Comparison of ENCODE assay signal across 11 cellular contexts in the genomic region with DNA sequence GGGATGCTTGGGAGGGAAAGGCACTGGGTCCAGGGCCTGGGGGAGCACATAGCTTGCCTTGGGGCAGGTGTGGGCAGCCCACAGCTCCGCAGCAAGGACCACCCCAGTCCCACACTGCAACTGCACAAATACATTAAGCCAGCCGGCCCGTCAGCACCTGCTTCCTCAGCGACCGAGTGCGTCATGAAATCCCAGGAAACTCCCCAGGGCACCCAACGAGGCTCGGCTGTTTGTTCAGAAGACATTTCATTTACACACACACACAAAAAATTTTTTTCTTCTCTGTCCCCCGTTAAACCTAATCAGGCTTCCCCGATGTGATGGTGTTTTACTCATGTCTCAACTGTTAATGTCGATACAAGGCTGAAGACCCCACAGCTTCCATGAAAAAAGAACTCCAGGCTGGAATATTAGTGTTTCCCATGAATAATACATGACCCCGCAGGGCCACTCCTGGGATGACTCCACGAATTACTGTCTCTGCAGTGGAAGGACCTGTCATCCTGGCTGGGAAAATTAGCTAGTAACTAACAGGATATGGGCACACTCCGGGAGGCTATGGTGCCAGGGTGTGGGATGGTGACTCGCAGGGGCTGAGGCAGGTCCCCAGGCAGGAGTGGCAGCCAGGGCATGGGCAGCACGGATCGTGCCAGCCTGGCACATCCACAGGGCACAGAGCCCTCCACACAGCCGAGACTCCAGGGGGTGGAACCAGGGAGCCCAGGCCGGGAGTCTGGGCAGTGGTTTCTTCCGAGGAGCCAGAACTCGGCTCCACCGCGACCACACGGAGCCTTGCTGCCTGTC.
DNase-seq lines count a peak whose midpoint lies in the region; ATAC-seq and TF ChIP-seq lines count a peak whose summit lies in the region.
"Had no signal": no experiment of that assay in that cellular context is flagged by ENCODE, and none has a peak within 500 bp of the region (broad histone marks: within the 10 kb centered on the region; RNA-seq: fewer than 3 reads in every experiment).

No MANE protein-coding gene starts in this region.

- peaks cover 39% of the 10 kb centered on the region for H3K36me3 Mint-ChIP-seq in stimulated activated memory B cell treated with anti-CD40 and anti-IgM and Interleukin-4, amounts not matched to agents 10 μg/mL and 1 μg/mL and 100 μg/mL, for 72 hours

- H3K9me2 ChIP-seq in PC-3 (replicated peaks; ENCODE audit: low read length), result no peaks in the 10 kb centered on the region

- CTCF ChIA-PET in PC-3 (lab: Charles Lee), result no interaction called here

- ATAC-seq in PC-3, result peak; percentile 82
- no peak for ATAC-seq in stimulated activated memory B cell treated with anti-CD40 and anti-IgM and Interleukin-4, amounts not matched to agents 10 μg/mL and 1 μg/mL and 100 μg/mL, for 72 hours
- ATAC-seq in left cardiac atrium, result no peak
- no peak for ATAC-seq in HG03457 (IDR thresholded peaks at IDR 0.05; ENCODE audit: unreplicated experiment)
- ATAC-seq: mucosa of descending colon had no signal

- H3K9ac ChIP-seq in HUES48 (ENCODE audit: low read depth, low read length), result no peak overlapping the region
- no peak overlapping the region for H3K9ac ChIP-seq in PC-3 (ENCODE audit: low read length)

- H3F3A ChIP-seq in PC-3 (ENCODE audit: low read length, unreplicated experiment), result no peaks in the 10 kb centered on the region

- H3K36me3 ChIP-seq in HUES48 (ENCODE audit: control insufficient read depth, insufficient read depth, low read length) (no peaks in the 10 kb centered on the region), PC-3 (ENCODE audit: low read depth, low read length) (no peaks in the 10 kb centered on the region)

- H3K9me3 Mint-ChIP-seq in stimulated activated memory B cell treated with anti-CD40 and anti-IgM and Interleukin-4, amounts not matched to agents 10 μg/mL and 1 μg/mL and 100 μg/mL, for 72 hours, result no peaks in the 10 kb centered on the region
- H3K9me3 Mint-ChIP-seq: activated CD4-positive, alpha-beta T cell treated with anti-CD3 and anti-CD28 coated beads, Interleukin-2, amount 10 ng/mL, durations not matched to agents 7 days and 5 days had no signal

- H3K9me3 ChIP-seq in HUES48 (ENCODE audit: control insufficient read depth, insufficient read depth, low read length) (no peaks in the 10 kb centered on the region), PC-3 (ENCODE audit: low read length) (no peaks in the 10 kb centered on the region)
- H3K9me3 ChIP-seq: mucosa of descending colon, tibial artery had no signal

- H3K79me2 ChIP-seq in PC-3 (ENCODE audit: low read length), result no peaks in the 10 kb centered on the region

- H3K27me3 Mint-ChIP-seq in stimulated activated memory B cell treated with anti-CD40 and anti-IgM and Interleukin-4, amounts not matched to agents 10 μg/mL and 1 μg/mL and 100 μg/mL, for 72 hours, result no peaks in the 10 kb centered on the region
- H3K27me3 Mint-ChIP-seq: activated CD4-positive, alpha-beta T cell treated with anti-CD3 and anti-CD28 coated beads, Interleukin-2, amount 10 ng/mL, durations not matched to agents 7 days and 5 days had no signal

- POLR2A ChIA-PET in PC-3 (lab: Charles Lee; ENCODE audit: unreplicated experiment), result no interaction called here

- peaks cover 36% of the 10 kb centered on the region for H3K4me1 ChIP-seq in HUES48 (ENCODE audit: control insufficient read depth, insufficient read depth, low read length)
- peaks cover 11% of the 10 kb centered on the region; the same call in 1 of the 2 replicates for H3K4me1 ChIP-seq in PC-3 (ENCODE audit: insufficient read depth, low read length)
- H3K4me1 ChIP-seq: tibial artery had no signal

- no TSS peak for BruUV-seq in PC-3 (replicated peaks; lab: Mats Ljungman, UMichigan)

- TF ChIP-seq CTCF in PC-3 (conservative IDR thresholded peaks at IDR 0.05; ENCODE audit: low read depth, low read length), result no peak

- H3K4me2 ChIP-seq in PC-3 (ENCODE audit: low read length), result no peak overlapping the region

- H3K4me3 ChIP-seq in HUES48 (ENCODE audit: low read depth, low read length) (no peak overlapping the region), PC-3 (ENCODE audit: low read length) (no peak overlapping the region)
- H3K4me3 ChIP-seq: mucosa of descending colon, tibial artery had no signal

- peak; percentile 47 for DNase-seq in PC-3
- peak; percentile 15 for DNase-seq in globus pallidus (ENCODE audit: low spot score)
- no peak for DNase-seq in NCI-H1694 (lab: John Stamatoyannopoulos, UW)
- no peak for DNase-seq in left cardiac atrium
- DNase-seq: activated CD4-positive, alpha-beta T cell treated with anti-CD3 and anti-CD28 coated beads, Interleukin-2, amount 10 ng/mL, durations not matched to agents 7 days and 5 days; mucosa of descending colon; stimulated activated CD4-positive, alpha-beta T cell treated with anti-CD3 and anti-CD28 coated beads, Interleukin-1b, Interleukin-23, amount 100 ng/mL, for 48 hours; tibial artery had no signal

- H3K27ac ChIP-seq in HUES48 (ENCODE audit: low read depth, low read length), result peak overlapping the region; percentile 12
- peak overlapping the region; percentile 48 for H3K27ac ChIP-seq in PC-3 (ENCODE audit: low read length)
- H3K27ac ChIP-seq: tibial artery had no signal

- H2AFZ ChIP-seq in PC-3 (ENCODE audit: low read length), result no peak overlapping the region

- H3K4me1 Mint-ChIP-seq in stimulated activated memory B cell treated with anti-CD40 and anti-IgM and Interleukin-4, amounts not matched to agents 10 μg/mL and 1 μg/mL and 100 μg/mL, for 72 hours, result peaks cover 62% of the 10 kb centered on the region
- H3K4me1 Mint-ChIP-seq: activated CD4-positive, alpha-beta T cell treated with anti-CD3 and anti-CD28 coated beads, Interleukin-2, amount 10 ng/mL, durations not matched to agents 7 days and 5 days had no signal

- H3K27ac Mint-ChIP-seq in stimulated activated memory B cell treated with anti-CD40 and anti-IgM and Interleukin-4, amounts not matched to agents 10 μg/mL and 1 μg/mL and 100 μg/mL, for 72 hours, result peak overlapping the region; percentile 26
- H3K27ac Mint-ChIP-seq: activated CD4-positive, alpha-beta T cell treated with anti-CD3 and anti-CD28 coated beads, Interleukin-2, amount 10 ng/mL, durations not matched to agents 7 days and 5 days had no signal

- no peaks in the 10 kb centered on the region for H4K20me1 ChIP-seq in PC-3 (ENCODE audit: low read length)

- intact Hi-C loops in PC-3 (cut with micrococcal nuclease), result no loop called here
- intact Hi-C loops in left cardiac atrium (cut with DNase I), result no loop called here

- H3K27me3 ChIP-seq in HUES48 (ENCODE audit: control insufficient read depth, insufficient read depth, low read length) (no peaks in the 10 kb centered on the region), PC-3 (ENCODE audit: low read length) (no peaks in the 10 kb centered on the region)
- H3K27me3 ChIP-seq: tibial artery had no signal

- H3K4me3 Mint-ChIP-seq in stimulated activated memory B cell treated with anti-CD40 and anti-IgM and Interleukin-4, amounts not matched to agents 10 μg/mL and 1 μg/mL and 100 μg/mL, for 72 hours, result no peak overlapping the region
- H3K4me3 Mint-ChIP-seq: activated CD4-positive, alpha-beta T cell treated with anti-CD3 and anti-CD28 coated beads, Interleukin-2, amount 10 ng/mL, durations not matched to agents 7 days and 5 days had no signal

Comparison
In these comparisons a context has a peak if more than half of its experiments do, and no peak if none do; other contexts are left out.
1. DNase-seq: peak in PC-3 (single experiment) and globus pallidus (single experiment); none in NCI-H1694 (single experiment) and left cardiac atrium (single experiment).